ENCODE assay signal across 8 cellular contexts in the genomic region with DNA sequence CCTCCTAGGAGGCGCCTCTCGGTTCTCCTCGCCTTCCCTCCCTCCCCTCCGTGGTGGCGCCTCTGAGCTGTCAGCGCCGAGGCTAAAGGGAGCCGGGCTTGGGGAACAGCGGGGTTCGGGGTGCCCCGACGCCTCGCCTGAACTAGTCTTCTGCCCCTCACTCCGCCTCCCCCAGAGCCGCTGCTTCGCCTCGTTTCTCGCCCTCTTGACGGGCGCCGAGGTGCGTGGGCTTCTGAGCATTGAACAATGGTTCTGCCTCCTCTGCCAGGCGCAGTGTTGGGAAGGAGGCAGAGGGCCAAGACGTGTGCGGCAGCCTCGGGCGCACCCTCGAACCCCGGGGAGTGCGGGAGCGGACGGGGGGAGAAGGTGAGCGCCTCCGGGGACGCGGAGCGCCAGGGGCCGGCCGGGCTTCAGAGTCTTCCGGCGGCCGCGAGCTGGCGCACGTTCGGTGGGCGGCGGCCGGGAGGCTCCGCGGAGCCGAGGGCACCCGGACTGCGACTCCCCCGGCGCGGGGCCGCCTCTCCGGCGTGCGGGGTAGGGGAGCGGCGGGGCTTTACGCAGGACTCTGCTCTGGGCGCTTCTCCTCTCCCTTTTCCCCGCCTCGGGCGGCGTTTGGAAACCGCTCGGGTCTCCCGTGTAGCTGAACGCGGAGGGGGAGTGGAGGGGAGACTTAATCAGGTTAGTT. TPM values are rescaled to one million over a fixed set of nuclear protein-coding genes. Genes with fewer than 3 reads are reported as not detected.
DNase-seq lines count a peak whose midpoint lies in the region; ATAC-seq and TF ChIP-seq lines count a peak whose summit lies in the region.

No MANE protein-coding gene starts in this region.

- no peaks in the 10 kb centered on the region for H3K9me3 Mint-ChIP-seq in activated T-cell treated with anti-CD3 and anti-CD28 coated beads, Interleukin-2, amount 50 U/mL, for 24 hours
- H3K9me3 Mint-ChIP-seq in neural progenitor cell = peaks cover 6% of the 10 kb centered on the region

- peak; percentile 33 for ATAC-seq in GM21447 (IDR thresholded peaks at IDR 0.05; ENCODE audit: unreplicated experiment)
- no peak for ATAC-seq in HG03097 (IDR thresholded peaks at IDR 0.05; ENCODE audit: low FRiP score, unreplicated experiment)

- peaks cover 5% of the 10 kb centered on the region for H3K4me1 ChIP-seq in neural progenitor cell

- H3F3A ChIP-seq in neural progenitor cell (ENCODE audit: low read depth) = peaks cover 8% of the 10 kb centered on the region

- H3K27ac ChIP-seq in neural progenitor cell = no peak overlapping the region

- H3K36me3 Mint-ChIP-seq in activated T-cell treated with anti-CD3 and anti-CD28 coated beads, Interleukin-2, amount 50 U/mL, for 24 hours (ENCODE audit: low read depth) = no peaks in the 10 kb centered on the region
- H3K36me3 Mint-ChIP-seq in neural progenitor cell = no peaks in the 10 kb centered on the region

- H3K9me3 ChIP-seq in neural progenitor cell (ENCODE audit: low read depth) = no peaks in the 10 kb centered on the region

- in situ Hi-C loops in KBM-7 (cut with MboI; ENCODE audit: low pct_unique_long_range_greater_than_20kb, low sequenced_read_pairs) = no loop called here

- H3K27me3 Mint-ChIP-seq in activated T-cell treated with anti-CD3 and anti-CD28 coated beads, Interleukin-2, amount 50 U/mL, for 24 hours = peaks cover 81% of the 10 kb centered on the region
- peaks cover 15% of the 10 kb centered on the region for H3K27me3 Mint-ChIP-seq in neural progenitor cell (ENCODE audit: insufficient read depth, low read depth)

- H3K36me3 ChIP-seq in neural progenitor cell = no peaks in the 10 kb centered on the region

- TF ChIP-seq CTCF in foreskin fibroblast (IDR thresholded peaks at IDR 0.05; ENCODE audit: low read depth, low read length) (no peak), neural progenitor cell (IDR thresholded peaks at IDR 0.05) (no peak)

- DNase-seq in ELF-1 (ENCODE audit: low read depth, low spot score) = peak; percentile 43
- DNase-seq in KBM-7 = peak; percentile 59
- no peak for DNase-seq in activated T-cell treated with anti-CD3 and anti-CD28 coated beads, Interleukin-2, amount 50 U/mL, for 24 hours
- peak; percentile 13 to 64 for DNase-seq in foreskin fibroblast
- peak; percentile 59 for DNase-seq in neural progenitor cell (ENCODE audit: low spot score)
- no peak for DNase-seq in GF-D8 (lab: John Stamatoyannopoulos, UW)

- H2AFZ ChIP-seq in neural progenitor cell (replicated peaks) = peak overlapping the region; percentile 51

- H3K4me1 Mint-ChIP-seq in activated T-cell treated with anti-CD3 and anti-CD28 coated beads, Interleukin-2, amount 50 U/mL, for 24 hours (ENCODE audit: low read depth) = peaks cover 14% of the 10 kb centered on the region
- peaks cover 12% of the 10 kb centered on the region for H3K4me1 Mint-ChIP-seq in neural progenitor cell

- peaks cover 16% of the 10 kb centered on the region for H4K20me1 ChIP-seq in neural progenitor cell (ENCODE audit: low read depth)

- H3K4me2 ChIP-seq in neural progenitor cell = peak overlapping the region; percentile 83

- peaks cover 46% of the 10 kb centered on the region for H3K27me3 ChIP-seq in neural progenitor cell

- peaks cover 35% of the 10 kb centered on the region for H3K79me2 ChIP-seq in neural progenitor cell (ENCODE audit: low read depth)

- peak overlapping the region; percentile 83 for H3K4me3 Mint-ChIP-seq in activated T-cell treated with anti-CD3 and anti-CD28 coated beads, Interleukin-2, amount 50 U/mL, for 24 hours
- H3K4me3 Mint-ChIP-seq in neural progenitor cell = peak overlapping the region; percentile 96

- H3K4me3 ChIP-seq in foreskin fibroblast (ENCODE audit: low read depth in 1 of 2, low read length in 2 of 2) (peak overlapping the region; percentile 53 to 56), neural progenitor cell (peak overlapping the region; percentile 57)

- H3K27ac Mint-ChIP-seq in activated T-cell treated with anti-CD3 and anti-CD28 coated beads, Interleukin-2, amount 50 U/mL, for 24 hours = peak overlapping the region; percentile 52
- H3K27ac Mint-ChIP-seq in neural progenitor cell = peak overlapping the region; percentile 95

- H3K9ac ChIP-seq in neural progenitor cell = no peak overlapping the region

RNA-seq across cellular contexts. Expression of gene VLDLR, which starts 0.9 kb away (rescaled TPM):
- 16.2 and 16.4 TPM in 2 replicates for total RNA-seq in neural progenitor cell (ENCODE audit: low replicate concordance)

Comparison
In these comparisons a context has a peak if more than half of its experiments do, and no peak if none do; other contexts are left out.
1. DNase-seq: peak in ELF-1 (single experiment), KBM-7 (single experiment), foreskin fibroblast (2 of 2) and neural progenitor cell (single experiment); none in activated T-cell treated with anti-CD3 and anti-CD28 coated beads, Interleukin-2, amount 50 U/mL, for 24 hours (single experiment) and GF-D8 (single experiment).